Comparison of ENCODE assay signal across 9 cellular contexts in the genomic region with DNA sequence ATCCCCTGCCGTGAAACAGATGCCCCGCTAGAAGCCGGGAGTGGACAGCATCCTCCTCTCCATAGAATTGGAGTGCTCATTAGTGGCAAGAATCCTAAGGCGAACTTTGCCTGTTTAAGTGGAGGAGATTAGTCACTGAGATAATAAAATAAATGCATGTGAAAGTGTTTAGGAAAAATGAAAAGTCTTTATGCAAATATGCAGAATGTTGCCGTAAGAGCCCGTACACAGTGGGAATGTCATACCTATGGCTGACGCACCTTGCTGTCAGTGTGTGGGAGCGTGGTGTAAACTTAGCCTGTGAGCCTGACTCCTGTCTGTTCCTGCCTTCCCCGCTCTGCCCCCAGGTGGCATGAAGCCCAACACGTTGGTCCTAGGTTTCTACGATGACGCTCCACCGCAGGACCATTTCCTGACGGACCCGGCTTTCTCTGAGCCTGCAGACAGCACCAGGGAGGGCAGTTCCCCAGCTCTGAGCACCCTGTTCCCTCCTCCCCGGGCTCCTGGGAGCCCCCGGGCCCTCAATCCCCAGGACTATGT. TPM values are rescaled to one million over a fixed set of nuclear protein-coding genes. Genes with fewer than 3 reads are reported as not detected.
A peak's percentile ranks its signal among the peaks of the same experiment; 100 is the strongest.
DNase-seq lines count a peak whose midpoint lies in the region; ATAC-seq, FAIRE-seq and TF ChIP-seq lines count a peak whose summit lies in the region.
"Had no signal": no experiment of that assay in that cellular context is flagged by ENCODE, and none has a peak within 500 bp of the region (broad histone marks: within the 10 kb centered on the region; RNA-seq: fewer than 3 reads in every experiment).

No MANE protein-coding gene starts in this region.

- peaks cover 23% of the 10 kb centered on the region for H3K79me2 ChIP-seq in PC-9 (ENCODE audit: low read depth)

- H3F3A ChIP-seq in PC-9 (ENCODE audit: insufficient read depth, low read depth) = peaks cover 23% of the 10 kb centered on the region

- BruUV-seq in PC-9 (replicated peaks; lab: Mats Ljungman, UMichigan) = no TSS peak

- WGBS in esophagus squamous epithelium, 2 donors = 35 to 55% methylated on average over 9 to 13 of the region's 17 CpGs
- 80 to 82% (median 81%) methylated on average over 17 of the region's 17 CpGs for WGBS in small intestine, 3 donors

- CTCF ChIA-PET in PC-9 (lab: Charles Lee) = no interaction called here

- peaks cover 18% of the 10 kb centered on the region for H3K4me1 ChIP-seq in PC-9 (replicated peaks; ENCODE audit: insufficient read depth)
- peaks cover 27 to 65% (median 31%) of the 10 kb centered on the region in 3 donors for H3K4me1 ChIP-seq in esophagus squamous epithelium
- H3K4me1 ChIP-seq in small intestine (ENCODE audit: control insufficient read depth in 2 of 2, insufficient read depth in 1 of 2, low read depth in 1 of 2, low read length in 1 of 2) = peaks cover 4% of the 10 kb centered on the region in 2 donors

- DNase-seq in ELR (ENCODE audit: low read depth) = peak; percentile 48
- peak; percentile 61 to 76 for DNase-seq in PC-9
- DNase-seq in esophagus squamous epithelium (lab: John Stamatoyannopoulos, UW) = no peak
- DNase-seq in small intestine = no peak
- DNase-seq in stimulated activated naive CD4-positive, alpha-beta T cell treated with Interleukin-2 at 50 U/mL for 16 hours (lab: John Stamatoyannopoulos, UW) = no peak
- DNase-seq: MM.1S had no signal

- POLR2A ChIA-PET in PC-9 (lab: Charles Lee; ENCODE audit: unreplicated experiment) = interaction anchor here (0.5 to 0.6 kb wide), 2 partner anchors 24 to 436 kb away, joined by 4 to 5 read pairs; partner anchors contain the start of gene UFSP1

- H3K4me3 ChIP-seq in PC-9 (no peak overlapping the region), esophagus squamous epithelium (peak overlapping the region; percentile 83 to 99 (median 92)), small intestine (ENCODE audit: low read depth in 1 of 2, low read length in 2 of 2) (peak overlapping the region in 1 of 2 donors; percentile 47)

- no peak; the same call in 1 of the 2 replicates for TF ChIP-seq CTCF in PC-9 (conservative IDR thresholded peaks at IDR 0.05)
- peak in 2 of 6 experiments; percentile 20 to 37 for TF ChIP-seq CTCF in esophagus squamous epithelium (IDR thresholded peaks at IDR 0.05)

- H3K27ac ChIP-seq in PC-9 (peak overlapping the region; percentile 68; the same call in 1 of the 2 replicates), esophagus squamous epithelium (peak overlapping the region; percentile 99 to 100 (median 99)), small intestine (ENCODE audit: low read depth in 1 of 2, low read length in 1 of 2) (peak overlapping the region; percentile 64 to 94)

- ATAC-seq in GM18907 (IDR thresholded peaks at IDR 0.05; ENCODE audit: unreplicated experiment) (no peak), HG02938 (IDR thresholded peaks at IDR 0.05; ENCODE audit: unreplicated experiment) (no peak), GM18502 (IDR thresholded peaks at IDR 0.05; ENCODE audit: poor library complexity, unreplicated experiment) (no peak)

- intact Hi-C loops in PC-9 (cut with micrococcal nuclease; ENCODE audit: unreplicated experiment) = loop anchor here (1.0 to 5.0 kb wide), 3 partner anchors 13 to 158 kb away; partner anchors contain the start of genes EPHB4, POP7 and SLC12A9
- intact Hi-C loops in esophagus squamous epithelium (cut with DNase I) = no loop called here

- H3K27me3 ChIP-seq in PC-9 (ENCODE audit: insufficient read depth, low read depth) (no peaks in the 10 kb centered on the region), esophagus squamous epithelium (no peaks in the 10 kb centered on the region), small intestine (ENCODE audit: control insufficient read depth in 2 of 2, insufficient read depth in 2 of 2, low read length in 2 of 2) (no peaks in the 10 kb centered on the region)

- no peak for FAIRE-seq in small intestine (lab: Jason Lieb, UNC)

- no peaks in the 10 kb centered on the region for H3K36me3 ChIP-seq in PC-9 (ENCODE audit: low read depth)
- peaks cover 10 to 49% (median 17%) of the 10 kb centered on the region in 3 donors for H3K36me3 ChIP-seq in esophagus squamous epithelium
- H3K36me3 ChIP-seq in small intestine (ENCODE audit: control insufficient read depth in 2 of 2, insufficient read depth in 2 of 2, low read length in 2 of 2) = no peaks in the 10 kb centered on the region

- H4K20me1 ChIP-seq in PC-9 (ENCODE audit: insufficient read depth) = no peaks in the 10 kb centered on the region

- no peak for TF ChIP-seq POLR2A in esophagus squamous epithelium (IDR thresholded peaks at IDR 0.05)

- H3K9me3 ChIP-seq in PC-9 (ENCODE audit: insufficient read depth, low read depth) (no peaks in the 10 kb centered on the region), esophagus squamous epithelium (no peaks in the 10 kb centered on the region), small intestine (ENCODE audit: control insufficient read depth, low read depth) (no peaks in the 10 kb centered on the region)

- peak overlapping the region; percentile 95; the same call in 1 of the 2 replicates for H3K4me2 ChIP-seq in PC-9

- no peaks in the 10 kb centered on the region for H3K9me2 ChIP-seq in PC-9 (ENCODE audit: insufficient read depth)

- H2AFZ ChIP-seq in PC-9 = no peak overlapping the region

RNA-seq across cellular contexts. Expression of gene TRIP6, which starts 1.7 kb away (rescaled TPM):
- total RNA-seq in PC-9 (2021) = 89.3 and 91.4 TPM in 2 replicates
- 100 to 1,000 TPM in 2 of 4 donors, 10 to 100 TPM in 2; 81.4 to 109 (median 93.7) TPM for total RNA-seq in esophagus squamous epithelium
- 10 to 100 TPM in 2 of 3 donors, 1 to 10 TPM in 1; 3.4 to 23.1 (median 10.3) TPM for polyA plus RNA-seq in small intestine

RNA-seq across cellular contexts. Expression of gene SRRT, which starts 9.5 kb away (rescaled TPM):
- total RNA-seq in PC-9 (2021) (116 and 144 TPM in 2 replicates), esophagus squamous epithelium (10 to 100 TPM; 53.8 to 91.0 (median 68.4) TPM)
- 100 to 1,000 TPM in 1 of 3 donors, 10 to 100 TPM in 2; 77.1 to 113 (median 82.1) TPM for polyA plus RNA-seq in small intestine

RNA-seq across cellular contexts. Expression of gene SLC12A9, which starts 12.9 kb away (rescaled TPM):
- total RNA-seq in PC-9 (2021) = 34.7 and 36.7 TPM in 2 replicates
- total RNA-seq in esophagus squamous epithelium = 10 to 100 TPM in 3 of 4 donors, 1 to 10 TPM in 1; 9.9 to 19.6 (median 17.3) TPM
- 10 to 100 TPM; 10.5 to 28.8 (median 12.7) TPM for polyA plus RNA-seq in small intestine

RNA-seq across cellular contexts. Expression of gene UFSP1, which starts 24.1 kb away (rescaled TPM):
- total RNA-seq in PC-9 (2021) = 2.7 and 2.8 TPM in 2 replicates
- 1 to 10 TPM; 1.3 to 8.4 (median 5.5) TPM for total RNA-seq in esophagus squamous epithelium
- polyA plus RNA-seq in small intestine = 1 to 10 TPM; 3.5 to 5.3 (median 4.9) TPM

RNA-seq across cellular contexts. Expression of gene ACHE, which starts 30.2 kb away (rescaled TPM):
- total RNA-seq in PC-9 (2021) = 0.28 and 0.35 TPM in 2 replicates
- 1 to 10 TPM in 3 of 4 donors, under 1 TPM in 1; 0.22 to 1.5 (median 1.3) TPM for total RNA-seq in esophagus squamous epithelium
- polyA plus RNA-seq in small intestine = 10 to 100 TPM in 2 of 3 donors, 1 to 10 TPM in 1; 3.5 to 11.2 (median 11.0) TPM

Comparison
In these comparisons a context has a peak if more than half of its experiments do, and no peak if none do; other contexts are left out.
1. DNase-seq: peak in ELR (single experiment) and PC-9 (2 of 2); none in esophagus squamous epithelium (single experiment), small intestine (single experiment) and stimulated activated naive CD4-positive, alpha-beta T cell treated with Interleukin-2 at 50 U/mL for 16 hours (single experiment).
2. Peak in every context shown above with its lines, with median percentiles within 50 percentile points of each other: H3K27ac ChIP-seq.